Comparison of ENCODE assay signal across 20 cellular contexts in the genomic region with DNA sequence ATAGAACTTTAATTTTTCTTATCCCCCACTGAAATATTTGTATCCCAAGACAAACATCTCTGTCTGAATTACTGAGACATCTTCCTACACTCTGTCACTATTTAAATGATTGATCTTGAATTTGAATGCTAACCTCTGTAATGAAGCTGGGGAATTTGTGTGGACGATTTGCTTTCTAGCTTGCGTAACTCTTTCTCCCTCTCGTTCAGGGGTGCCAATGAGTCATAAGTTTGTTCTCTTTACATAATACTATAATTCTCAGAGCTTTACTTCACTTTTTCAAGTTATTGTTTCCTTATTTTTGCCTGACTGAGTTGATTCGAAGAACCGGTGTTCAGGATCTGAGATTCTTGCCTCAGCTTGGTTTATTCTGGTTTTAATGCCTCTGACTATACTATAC.
"Had no signal": no experiment of that assay in that cellular context is flagged by ENCODE, and none has a peak within 500 bp of the region (broad histone marks: within the 10 kb centered on the region; RNA-seq: fewer than 3 reads in every experiment).

No MANE protein-coding gene starts in this region.

- H3K27ac ChIP-seq: coronary artery, gastroesophageal sphincter, neutrophil, pancreas, psoas muscle, tibial artery had no signal

- ATAC-seq: activated CD4-positive, alpha-beta T cell treated with anti-CD3 and anti-CD28 coated beads for 36 hours; activated T-cell treated with anti-CD3 and anti-CD28 coated beads, Interleukin-2, amount 50 U/mL, for 4 hours; gastroesophageal sphincter; pancreas; psoas muscle; right cardiac atrium; stimulated activated effector memory CD8-positive, alpha-beta T cell treated with anti-CD3 and anti-CD28 coated beads, Interleukin-12 subunit alpha, Interleukin-12 subunit beta, amount 100 ng/mL, for 72 hours; stimulated activated naive CD8-positive, alpha-beta T cell treated with anti-CD3 and anti-CD28 coated beads, Interleukin-15, amount 100 ng/mL, for 72 hours had no signal

- H3K4me3 ChIP-seq: coronary artery, gastroesophageal sphincter, pancreas, psoas muscle, tibial artery had no signal

- DNase-seq: activated B cell treated with CpG ODN at 0.5 μM for 24 hours; activated CD4-positive, alpha-beta T cell treated with anti-CD3 and anti-CD28 coated beads for 36 hours; activated CD4-positive, alpha-beta T cell treated with anti-CD3 and anti-CD28 coated beads, Interleukin-2, amount 50 U/mL, for 4 hours; activated CD8-positive, alpha-beta memory T cell treated with anti-CD3 and anti-CD28 coated beads for 24 hours; activated CD8-positive, alpha-beta memory T cell treated with anti-CD3 and anti-CD28 coated beads, Interleukin-2, amount 50 U/mL, for 4 hours; activated naive CD4-positive, alpha-beta T cell; activated T-cell treated with anti-CD3 and anti-CD28 coated beads, Interleukin-2, amount 50 U/mL, for 4 hours; head of caudate nucleus; hypothalamus; pancreas; psoas muscle; right cardiac atrium; stimulated activated CD4-positive, alpha-beta T cell treated with anti-CD3 and anti-CD28 coated beads, Interleukin-2, amount 100 ng/mL, for 24 hours; stimulated activated naive CD8-positive, alpha-beta T cell treated with anti-CD3 and anti-CD28 coated beads, Interleukin-15, amount 100 ng/mL, for 72 hours; T1000; tibial artery had no signal
